23 cellular contexts compared by ENCODE assay signal in the genomic region with DNA sequence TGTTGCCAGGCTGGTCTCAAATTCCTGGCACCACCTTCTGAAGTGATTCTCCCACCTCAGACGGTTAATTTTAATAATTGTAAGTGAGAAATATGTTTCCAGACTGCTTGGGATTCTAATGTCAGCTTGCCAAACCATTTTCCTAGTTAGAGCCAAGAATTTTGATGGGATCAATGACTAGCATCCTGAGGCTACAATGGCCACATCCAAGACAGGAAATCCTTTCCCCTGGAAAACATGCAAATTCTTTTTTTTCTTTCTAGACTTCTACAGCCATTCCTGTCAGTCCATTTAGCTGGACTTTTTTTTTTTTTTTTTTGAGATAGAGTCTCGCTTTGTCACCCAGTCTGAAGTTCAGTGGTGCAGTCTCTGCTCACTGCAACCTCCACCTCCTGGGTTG. TPM values are rescaled to one million over a fixed set of nuclear protein-coding genes. Genes with fewer than 3 reads are reported as not detected.
DNase-seq lines count a peak whose midpoint lies in the region; ATAC-seq and TF ChIP-seq lines count a peak whose summit lies in the region.
"Had no signal": no experiment of that assay in that cellular context is flagged by ENCODE, and none has a peak within 500 bp of the region (broad histone marks: within the 10 kb centered on the region; RNA-seq: fewer than 3 reads in every experiment).

No MANE protein-coding gene starts in this region.

- no peak overlapping the region for H3K4me2 ChIP-seq in PC-3 (ENCODE audit: low read length)

- H3K27ac ChIP-seq in A673 (ENCODE audit: low read depth, low read length, poor library complexity, severe bottlenecking) = peak overlapping the region; percentile 76
- no peak overlapping the region for H3K27ac ChIP-seq in PC-3 (ENCODE audit: low read length)
- no peak overlapping the region for H3K27ac ChIP-seq in gastroesophageal sphincter
- H3K27ac ChIP-seq: HL-60 had no signal

- WGBS in gastroesophageal sphincter (ENCODE audit: low coverage in 1 of 2), 2 donors = 44 to 100% methylated on average over 1 of the region's 2 CpGs

- H3K9me3 ChIP-seq in A673 (ENCODE audit: low read depth, low read length, poor library complexity, severe bottlenecking) = no peaks in the 10 kb centered on the region
- H3K9me3 ChIP-seq in PC-3 (ENCODE audit: low read length) = no peaks in the 10 kb centered on the region
- H3K9me3 ChIP-seq in gastroesophageal sphincter = no peaks in the 10 kb centered on the region

- intact Hi-C loops in A673 (cut with micrococcal nuclease; ENCODE audit: unreplicated experiment) = loop anchor here (5.0 to 10.0 kb wide), 4 partner anchors 33 to 355 kb away; a partner anchor contains a TSS
- intact Hi-C loops in PC-3 (cut with micrococcal nuclease) = loop anchor here (5.0 kb wide), 2 partner anchors 218 to 358 kb away; no protein-coding TSS in a partner anchor

- TF ChIP-seq EP300 in gastroesophageal sphincter (IDR thresholded peaks at IDR 0.05) = no peak

- ATAC-seq in PC-3 (no peak), gastroesophageal sphincter (no peak), GM21390 (IDR thresholded peaks at IDR 0.05; ENCODE audit: unreplicated experiment) (no peak)
- no peak for ATAC-seq in stimulated activated naive CD8-positive, alpha-beta T cell treated with anti-CD3 and anti-CD28 coated beads, Interleukin-15, amount 100 ng/mL, for 72 hours

- CTCF ChIA-PET in A673 (lab: Charles Lee) (interaction anchor here (0.7 to 3.2 kb wide), 3 partner anchors 14 to 137 kb away, joined by 4 to 15 read pairs (median 6); no protein-coding TSS in a partner anchor), PC-3 (lab: Charles Lee) (no interaction called here), HEK293T (lab: Yijun Ruan, JAX) (interaction anchor here (0.6 to 1.1 kb wide), 5 partner anchors 8 to 445 kb away, joined by 3 to 13 read pairs (median 3); no protein-coding TSS in a partner anchor)

- no peaks in the 10 kb centered on the region for H3K79me2 ChIP-seq in PC-3 (ENCODE audit: low read length)

- BruUV-seq in A673 (replicated peaks; lab: Mats Ljungman, UMichigan) (no TSS peak), PC-3 (replicated peaks; lab: Mats Ljungman, UMichigan) (no TSS peak)

- H3K4me3 ChIP-seq in A673 (ENCODE audit: low read depth, low read length, poor library complexity, severe bottlenecking) (no peak overlapping the region), PC-3 (ENCODE audit: low read length) (no peak overlapping the region), gastroesophageal sphincter (no peak overlapping the region)

- H3K27me3 Mint-ChIP-seq in stimulated activated naive CD8-positive, alpha-beta T cell treated with anti-CD3 and anti-CD28 coated beads, Interleukin-15, amount 100 ng/mL, for 72 hours = peaks cover 6% of the 10 kb centered on the region

- no peak for TF ChIP-seq POLR2A in gastroesophageal sphincter (IDR thresholded peaks at IDR 0.05)

- H3K27me3 ChIP-seq in A673 (replicated peaks; ENCODE audit: insufficient read depth, low read depth, low read length, poor library complexity) (no peaks in the 10 kb centered on the region), PC-3 (ENCODE audit: low read length) (no peaks in the 10 kb centered on the region), gastroesophageal sphincter (peaks cover 52% of the 10 kb centered on the region)

- H3K4me3 Mint-ChIP-seq in stimulated activated naive CD8-positive, alpha-beta T cell treated with anti-CD3 and anti-CD28 coated beads, Interleukin-15, amount 100 ng/mL, for 72 hours = no peak overlapping the region
- H3K4me3 Mint-ChIP-seq: CD4-positive, alpha-beta memory T cell; HFFc6 had no signal

- peaks cover 92% of the 10 kb centered on the region for H3K36me3 ChIP-seq in A673 (ENCODE audit: insufficient read depth, low read length, poor library complexity, severe bottlenecking)
- no peaks in the 10 kb centered on the region for H3K36me3 ChIP-seq in PC-3 (ENCODE audit: low read depth, low read length)
- no peaks in the 10 kb centered on the region for H3K36me3 ChIP-seq in gastroesophageal sphincter

- H3F3A ChIP-seq in PC-3 (ENCODE audit: low read length, unreplicated experiment) = no peaks in the 10 kb centered on the region

- no peak for DNase-seq in A673 (ENCODE audit: low spot score)
- peak; percentile 24 for DNase-seq in PC-3
- DNase-seq in dermis blood vessel endothelial cell = peak; percentile 89
- peak; percentile 68 to 79 for DNase-seq in lung microvascular endothelial cell (ENCODE audit: low read depth in 2 of 2)
- no peak for DNase-seq in HEK293T (ENCODE audit: extremely low spot score)
- DNase-seq in stimulated activated naive CD8-positive, alpha-beta T cell treated with anti-CD3 and anti-CD28 coated beads, Interleukin-15, amount 100 ng/mL, for 72 hours = no peak
- DNase-seq: 8988T; CD4-positive, alpha-beta memory T cell; DMS153; EL; HFFc6; IMR-90; NCI-H1417 treated with DMSO at 0.1 percent for 48 hours; NCI-H187 treated with DMSO at 0.1 percent for 48 hours; NCI-H2227 treated with DMSO at 0.1 percent for 48 hours; NCI-H510A treated with DMSO at 0.1 percent for 48 hours; NCI-H82; OCI-M1; RPMI8226; SHP77 treated with DMSO at 0.1 percent for 48 hours had no signal

- H3K9me2 ChIP-seq in PC-3 (replicated peaks; ENCODE audit: low read length) = no peaks in the 10 kb centered on the region

- H3K9ac ChIP-seq in PC-3 (ENCODE audit: low read length) = no peak overlapping the region

- H2AFZ ChIP-seq in PC-3 (ENCODE audit: low read length) = no peak overlapping the region

- H3K9me3 Mint-ChIP-seq in stimulated activated naive CD8-positive, alpha-beta T cell treated with anti-CD3 and anti-CD28 coated beads, Interleukin-15, amount 100 ng/mL, for 72 hours = no peaks in the 10 kb centered on the region
- H3K9me3 Mint-ChIP-seq: CD4-positive, alpha-beta memory T cell; HFFc6 had no signal

- no peaks in the 10 kb centered on the region for H4K20me1 ChIP-seq in PC-3 (ENCODE audit: low read length)

- no peak overlapping the region for H3K27ac Mint-ChIP-seq in stimulated activated naive CD8-positive, alpha-beta T cell treated with anti-CD3 and anti-CD28 coated beads, Interleukin-15, amount 100 ng/mL, for 72 hours
- H3K27ac Mint-ChIP-seq: CD4-positive, alpha-beta memory T cell; HFFc6 had no signal

- TF ChIP-seq CTCF in A673 (conservative IDR thresholded peaks at IDR 0.05; ENCODE audit: low read depth, low read length) = no peak
- no peak for TF ChIP-seq CTCF in PC-3 (conservative IDR thresholded peaks at IDR 0.05; ENCODE audit: low read depth, low read length)
- no peak for TF ChIP-seq CTCF in gastroesophageal sphincter (IDR thresholded peaks at IDR 0.05)

- peaks cover 76% of the 10 kb centered on the region for H3K4me1 ChIP-seq in A673 (ENCODE audit: insufficient read depth, low read length, poor library complexity, severe bottlenecking)
- peaks cover 7% of the 10 kb centered on the region for H3K4me1 ChIP-seq in PC-3 (ENCODE audit: insufficient read depth, low read length)
- no peaks in the 10 kb centered on the region for H3K4me1 ChIP-seq in gastroesophageal sphincter

- H3K4me1 Mint-ChIP-seq in stimulated activated naive CD8-positive, alpha-beta T cell treated with anti-CD3 and anti-CD28 coated beads, Interleukin-15, amount 100 ng/mL, for 72 hours = peaks cover 6% of the 10 kb centered on the region

- POLR2A ChIA-PET in A673 (lab: Charles Lee; ENCODE audit: low non-redundant PET) (interaction anchor here (0.6 kb wide), 1 partner anchor 34 kb away, joined by 7 read pairs; no protein-coding TSS in a partner anchor), PC-3 (lab: Charles Lee; ENCODE audit: unreplicated experiment) (no interaction called here), HEK293T (lab: Yijun Ruan, JAX) (interaction anchor here (1.0 to 4.3 kb wide), 4 partner anchors 33 to 301 kb away, joined by 3 to 25 read pairs (median 8); a partner anchor contains a TSS)

TF ChIP-seq in HEK293T, 16 proteins besides CTCF, POLR2A, EP300 and RAD21:
- TF ChIP-seq FOXK2 (IDR thresholded peaks at IDR 0.05) (no peak), NFRKB (IDR thresholded peaks at IDR 0.05) (no peak)

RNA-seq across cellular contexts. Expression of a gene that starts 32.7 kb away (rescaled TPM):
- 495 and 517 TPM in 2 replicates for total RNA-seq in A673 (2021)
- total RNA-seq in PC-3 (2014; rRNA removed) = 1.2 and 1.3 TPM in 2 replicates
- total RNA-seq in dermis blood vessel endothelial cell = 0.51 and 0.85 TPM in 2 replicates
- 0.20 and 0.65 TPM in 2 replicates for total RNA-seq in lung microvascular endothelial cell
- under 1 TPM in 1 of 4 donors, not detected in 3; 0.04 TPM for total RNA-seq in gastroesophageal sphincter
- total RNA-seq: CD4-positive, alpha-beta memory T cell had no signal

Comparison
In these comparisons a context has a peak if more than half of its experiments do, and no peak if none do; other contexts are left out.
1. DNase-seq: peak in PC-3 (single experiment), dermis blood vessel endothelial cell (single experiment) and lung microvascular endothelial cell (2 of 2); none in A673 (single experiment), HEK293T (single experiment) and stimulated activated naive CD8-positive, alpha-beta T cell treated with anti-CD3 and anti-CD28 coated beads, Interleukin-15, amount 100 ng/mL, for 72 hours (0 of 2).
2. RNA of a gene that starts 32.7 kb away (total RNA-seq): 495 to 517 TPM in A673; 1.2 to 1.3 TPM in PC-3, 0.51 to 0.85 TPM in dermis blood vessel endothelial cell, 0.20 to 0.65 TPM in lung microvascular endothelial cell and 0.04 TPM in gastroesophageal sphincter; every median in the first group is over 100 times any median in the second.